In the genomic region with DNA sequence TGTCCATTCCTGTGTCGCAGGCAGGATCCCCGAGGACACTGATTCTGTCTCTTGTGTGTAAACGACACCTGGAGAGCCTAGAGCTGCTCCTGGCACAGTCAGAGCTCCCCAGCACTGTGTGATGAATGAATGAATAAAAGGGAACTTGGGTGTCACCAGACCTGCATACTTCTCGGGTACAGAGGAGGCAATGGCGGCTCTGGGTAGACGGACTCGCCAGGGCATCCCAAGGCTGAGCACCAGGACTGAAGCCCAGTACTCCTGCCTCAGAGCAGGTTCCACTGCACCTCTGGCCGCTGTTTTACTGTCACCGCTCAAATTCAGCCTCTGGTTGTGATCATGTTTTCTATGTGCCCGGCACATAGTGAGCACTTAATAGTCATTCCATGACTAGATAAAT, we compare ENCODE assay signal across 16 cellular contexts.
A peak's percentile ranks its signal among the peaks of the same experiment; 100 is the strongest.
DNase-seq lines count a peak whose midpoint lies in the region; ATAC-seq and TF ChIP-seq lines count a peak whose summit lies in the region.
"Had no signal": no experiment of that assay in that cellular context is flagged by ENCODE, and none has a peak within 500 bp of the region (broad histone marks: within the 10 kb centered on the region; RNA-seq: fewer than 3 reads in every experiment).

No MANE protein-coding gene starts in this region.

- no peak overlapping the region for H3K4me3 Mint-ChIP-seq in osteocyte (ENCODE audit: unreplicated experiment)

- no peaks in the 10 kb centered on the region for H3K36me3 ChIP-seq in right atrium auricular region

- TF ChIP-seq CTCF in right atrium auricular region (IDR thresholded peaks at IDR 0.05) (no peak), coronary artery (IDR thresholded peaks at IDR 0.05) (no peak), osteocyte (IDR thresholded peaks at IDR 0.05) (no peak)

- H3K9me3 ChIP-seq in right atrium auricular region: peaks cover 0 to 28% of the 10 kb centered on the region in 2 donors

- H3K27me3 Mint-ChIP-seq in osteocyte (ENCODE audit: unreplicated experiment): no peaks in the 10 kb centered on the region

- H3K4me3 ChIP-seq in right atrium auricular region: no peak overlapping the region
- no peak overlapping the region for H3K4me3 ChIP-seq in coronary artery

- ATAC-seq in Right ventricle myocardium superior (ENCODE audit: poor library complexity) (no peak), GM21367 (IDR thresholded peaks at IDR 0.05; ENCODE audit: unreplicated experiment) (no peak)

- H3K27ac Mint-ChIP-seq in osteocyte (ENCODE audit: unreplicated experiment): no peak overlapping the region
- H3K27ac Mint-ChIP-seq: CD4-positive, alpha-beta memory T cell had no signal

- peaks cover 52% of the 10 kb centered on the region for H3K9me3 Mint-ChIP-seq in osteocyte (ENCODE audit: unreplicated experiment)

- intact Hi-C loops in Right ventricle myocardium superior (cut with DNase I): no loop called here

- H3K27ac ChIP-seq in right atrium auricular region (no peak overlapping the region), coronary artery (no peak overlapping the region)

- H3K27me3 ChIP-seq in right atrium auricular region: no peaks in the 10 kb centered on the region

- H3K36me3 Mint-ChIP-seq in osteocyte (ENCODE audit: unreplicated experiment): no peaks in the 10 kb centered on the region

- H3K4me1 Mint-ChIP-seq in osteocyte (ENCODE audit: unreplicated experiment): no peaks in the 10 kb centered on the region
- H3K4me1 Mint-ChIP-seq: CD4-positive, alpha-beta memory T cell had no signal

- no peaks in the 10 kb centered on the region for H3K4me1 ChIP-seq in right atrium auricular region

- peak; percentile 18 for DNase-seq in right atrium auricular region (ENCODE audit: low spot score)
- DNase-seq in Right ventricle myocardium superior: no peak
- DNase-seq in coronary artery (ENCODE audit: low spot score): peak; percentile 31
- DNase-seq in osteocyte (ENCODE audit: extremely low spot score, unreplicated experiment): peak; percentile 70
- DNase-seq in NCI-H1105 (lab: John Stamatoyannopoulos, UW): no peak
- no peak for DNase-seq in stimulated activated CD4-positive, alpha-beta T cell treated with anti-CD3 and anti-CD28 coated beads, Interleukin-4, amount 100 ng/mL, for 24 hours
- DNase-seq: C1 segment of cervical spinal cord; Calu3; CD4-positive, alpha-beta memory T cell; COR-L47; DMS53; DMS79 treated with DMSO at 0.1 percent for 48 hours; GF-D8; GOT3; HCEC 1CT had no signal

Comparison
In these comparisons a context has a peak if more than half of its experiments do, and no peak if none do; other contexts are left out.
1. DNase-seq: peak in right atrium auricular region (single experiment), coronary artery (single experiment) and osteocyte (single experiment); none in Right ventricle myocardium superior (single experiment), NCI-H1105 (single experiment) and stimulated activated CD4-positive, alpha-beta T cell treated with anti-CD3 and anti-CD28 coated beads, Interleukin-4, amount 100 ng/mL, for 24 hours (single experiment).